ENCODE assay signal across 8 cellular contexts in the genomic region with DNA sequence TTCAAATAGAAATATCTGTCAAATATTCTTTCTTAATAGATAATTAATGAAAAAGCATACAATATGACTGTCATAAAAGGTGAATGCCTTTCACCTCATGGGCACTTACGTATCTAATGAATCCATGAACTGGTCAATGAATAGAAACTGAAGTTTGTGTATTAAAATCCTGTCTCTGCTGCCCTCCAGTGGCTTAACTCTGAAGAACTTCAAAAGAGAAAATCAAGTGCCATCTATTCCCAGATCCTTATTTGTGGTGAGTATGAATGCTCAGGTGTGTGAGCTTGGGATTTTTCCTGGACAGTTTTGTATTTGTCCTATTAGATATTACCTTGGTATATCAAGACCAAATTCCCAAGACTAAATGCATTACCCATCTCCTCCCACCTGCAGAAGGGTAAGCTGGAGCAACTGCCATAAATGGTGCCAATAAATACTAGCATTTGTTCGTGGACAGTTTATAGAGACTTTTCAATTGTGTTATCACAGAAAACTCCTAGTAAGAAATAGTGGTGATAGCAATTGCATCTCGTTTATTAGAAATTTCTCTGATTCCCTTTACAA. TPM values are rescaled to one million over a fixed set of nuclear protein-coding genes. Genes with fewer than 3 reads are reported as not detected.
DNase-seq lines count a peak whose midpoint lies in the region; ATAC-seq and TF ChIP-seq lines count a peak whose summit lies in the region.

No MANE protein-coding gene starts in this region.

- in situ Hi-C loops in G401 (cut with HindIII; ENCODE audit: low sequenced_read_pairs): no loop called here

- no peaks in the 10 kb centered on the region for H3K27me3 Mint-ChIP-seq in nephron progenitor cell (ENCODE audit: low read depth, poor library complexity)

- TF ChIP-seq CTCF in A673 (conservative IDR thresholded peaks at IDR 0.05; ENCODE audit: low read depth, low read length) (peak; percentile 74), epithelial cell of esophagus (IDR thresholded peaks at IDR 0.05; ENCODE audit: insufficient read depth, low read depth, low read length, missing control alignments) (peak; percentile 63), nephron progenitor cell (IDR thresholded peaks at IDR 0.05) (peak; percentile 64)

- H3K36me3 ChIP-seq in A673 (ENCODE audit: insufficient read depth, low read length, poor library complexity, severe bottlenecking) (no peaks in the 10 kb centered on the region), Karpas-422 (ENCODE audit: insufficient read depth, low read length) (no peaks in the 10 kb centered on the region)

- no peaks in the 10 kb centered on the region for H3K9me2 ChIP-seq in Karpas-422 (replicated peaks; ENCODE audit: insufficient read depth, low read length)

- H3K9me3 Mint-ChIP-seq in nephron progenitor cell: no peaks in the 10 kb centered on the region

- BruUV-seq in A673 (replicated peaks; lab: Mats Ljungman, UMichigan): no TSS peak

- no peak overlapping the region for H3K4me3 Mint-ChIP-seq in nephron progenitor cell

- CTCF ChIA-PET in A673 (lab: Charles Lee): interaction anchor here (0.5 to 1.9 kb wide), 6 partner anchors 20 to 1674 kb away, joined by 3 to 15 read pairs (median 7); no protein-coding TSS in a partner anchor

- no peaks in the 10 kb centered on the region for H3K9me3 ChIP-seq in A673 (ENCODE audit: low read depth, low read length, poor library complexity, severe bottlenecking)
- no peaks in the 10 kb centered on the region for H3K9me3 ChIP-seq in Karpas-422 (ENCODE audit: low read length)

- peaks cover 13% of the 10 kb centered on the region for H3K4me1 Mint-ChIP-seq in nephron progenitor cell

- no peaks in the 10 kb centered on the region for H4K20me1 ChIP-seq in Karpas-422 (ENCODE audit: insufficient read depth, low read depth, low read length)

- H3K36me3 Mint-ChIP-seq in nephron progenitor cell (ENCODE audit: low read depth): no peaks in the 10 kb centered on the region

- H3K4me1 ChIP-seq in A673 (ENCODE audit: insufficient read depth, low read length, poor library complexity, severe bottlenecking) (peaks cover 11% of the 10 kb centered on the region), Karpas-422 (ENCODE audit: low read length) (no peaks in the 10 kb centered on the region)

- no peaks in the 10 kb centered on the region for H3K79me2 ChIP-seq in Karpas-422 (ENCODE audit: low read length)

- POLR2A ChIA-PET in A673 (lab: Charles Lee; ENCODE audit: low non-redundant PET): no interaction called here

- intact Hi-C loops in A673 (cut with micrococcal nuclease; ENCODE audit: unreplicated experiment): loop anchor here (1.0 to 2.0 kb wide), 3 partner anchors 171 to 441 kb away; no protein-coding TSS in a partner anchor

- H3K9ac ChIP-seq in Karpas-422 (ENCODE audit: low read length): no peak overlapping the region

- H3K27me3 ChIP-seq in A673 (replicated peaks; ENCODE audit: insufficient read depth, low read depth, low read length, poor library complexity) (no peaks in the 10 kb centered on the region), Karpas-422 (ENCODE audit: low read length) (no peaks in the 10 kb centered on the region)

- DNase-seq in A673 (ENCODE audit: low spot score): peak; percentile 69
- peak; percentile 87 for DNase-seq in G401 (ENCODE audit: low spot score)
- peak; percentile 75 for DNase-seq in Karpas-422
- DNase-seq in RKO (ENCODE audit: low spot score): peak; percentile 70
- peak; percentile 72 for DNase-seq in epithelial cell of esophagus (ENCODE audit: low read depth)
- peak; percentile 48 for DNase-seq in nephron progenitor cell

- no peak for ATAC-seq in HG03432 (IDR thresholded peaks at IDR 0.05; ENCODE audit: unreplicated experiment)
- no peak for ATAC-seq in HG02763 (IDR thresholded peaks at IDR 0.05; ENCODE audit: unreplicated experiment)

- H3K4me3 ChIP-seq in A673 (ENCODE audit: low read depth, low read length, poor library complexity, severe bottlenecking) (no peak overlapping the region), Karpas-422 (ENCODE audit: low read length) (no peak overlapping the region), epithelial cell of esophagus (ENCODE audit: low read length) (no peak overlapping the region)

- H3K27ac Mint-ChIP-seq in nephron progenitor cell: no peak overlapping the region

- H2AFZ ChIP-seq in Karpas-422 (ENCODE audit: low read length): no peak overlapping the region

- no peak overlapping the region for H3K4me2 ChIP-seq in Karpas-422 (ENCODE audit: low read depth, low read length, poor library complexity, severe bottlenecking)

- H3K27ac ChIP-seq in A673 (ENCODE audit: low read depth, low read length, poor library complexity, severe bottlenecking) (no peak overlapping the region), Karpas-422 (ENCODE audit: low read length) (no peak overlapping the region)

RNA-seq across cellular contexts. Expression of a gene that starts 44.0 kb away (rescaled TPM):
- 0.45 and 0.46 TPM in 2 replicates for total RNA-seq in A673 (2021)
- total RNA-seq in G401 (2014; rRNA removed; shearing (Covaris generic)): not detected in 2 replicates
- not detected in 2 replicates for total RNA-seq in Karpas-422 (2014; rRNA removed; shearing (Covaris generic); ENCODE audit: low replicate concordance)

RNA-seq across cellular contexts. Expression of a gene that starts 45.0 kb away (rescaled TPM):
- total RNA-seq in A673 (2021): not detected in 2 replicates
- total RNA-seq in G401 (2014; rRNA removed; shearing (Covaris generic)): not detected in 2 replicates
- total RNA-seq in Karpas-422 (2014; rRNA removed; shearing (Covaris generic); ENCODE audit: low replicate concordance): not detected in 2 replicates
